21 cellular contexts compared by ENCODE assay signal in genomic region chr14:68253381-68253780, GRCh38.
DNase-seq lines count a peak whose midpoint lies in the region; ATAC-seq, FAIRE-seq and TF ChIP-seq lines count a peak whose summit lies in the region.
"Had no signal": no experiment of that assay in that cellular context is flagged by ENCODE, and none has a peak within 500 bp of the region (broad histone marks: within the 10 kb centered on the region; RNA-seq: fewer than 3 reads in every experiment).

No MANE protein-coding gene starts in this region.

- H3K9me3 Mint-ChIP-seq in activated B cell treated with CpG ODN at 0.5 μM for 24 hours (no peaks in the 10 kb centered on the region), mesothelial cell of epicardium (no peaks in the 10 kb centered on the region)
- H3K9me3 Mint-ChIP-seq in stimulated activated memory B cell treated with anti-CD40 and anti-IgM and Interleukin-4, amounts not matched to agents 10 μg/mL and 1 μg/mL and 100 μg/mL, for 72 hours, result no peaks in the 10 kb centered on the region
- H3K9me3 Mint-ChIP-seq: CD4-positive, alpha-beta T cell; HFFc6 had no signal

- peak; percentile 73 for FAIRE-seq in GM19239 (lab: Jason Lieb, UNC)
- FAIRE-seq: HepG2 had no signal

- H3K36me3 Mint-ChIP-seq in activated B cell treated with CpG ODN at 0.5 μM for 24 hours (ENCODE audit: low read depth) (peaks cover 3% of the 10 kb centered on the region), mesothelial cell of epicardium (no peaks in the 10 kb centered on the region)
- peaks cover 15% of the 10 kb centered on the region for H3K36me3 Mint-ChIP-seq in stimulated activated memory B cell treated with anti-CD40 and anti-IgM and Interleukin-4, amounts not matched to agents 10 μg/mL and 1 μg/mL and 100 μg/mL, for 72 hours

- peak overlapping the region; percentile 90 for H3K27ac Mint-ChIP-seq in activated B cell treated with CpG ODN at 0.5 μM for 24 hours
- H3K27ac Mint-ChIP-seq in mesothelial cell of epicardium, result peak overlapping the region; percentile 97
- H3K27ac Mint-ChIP-seq in stimulated activated memory B cell treated with anti-CD40 and anti-IgM and Interleukin-4, amounts not matched to agents 10 μg/mL and 1 μg/mL and 100 μg/mL, for 72 hours, result peak overlapping the region; percentile 93

- H3K27me3 Mint-ChIP-seq in activated B cell treated with CpG ODN at 0.5 μM for 24 hours, result no peaks in the 10 kb centered on the region
- H3K27me3 Mint-ChIP-seq in mesothelial cell of epicardium (ENCODE audit: low read depth), result no peaks in the 10 kb centered on the region
- no peaks in the 10 kb centered on the region for H3K27me3 Mint-ChIP-seq in stimulated activated memory B cell treated with anti-CD40 and anti-IgM and Interleukin-4, amounts not matched to agents 10 μg/mL and 1 μg/mL and 100 μg/mL, for 72 hours
- H3K27me3 Mint-ChIP-seq: CD4-positive, alpha-beta T cell had no signal

- DNase-seq in GM19239 (ENCODE audit: insufficient read length, low spot score) (no peak), activated B cell treated with CpG ODN at 0.5 μM for 24 hours (no peak), mesothelial cell of epicardium (ENCODE audit: low spot score in 2 of 2, unreplicated experiment in 2 of 2) (no peak), posterior cingulate gyrus (no peak), DMS79 (lab: John Stamatoyannopoulos, UW) (no peak)
- no peak for DNase-seq in stimulated activated CD4-positive, alpha-beta T cell treated with anti-CD3 and anti-CD28 coated beads, Interleukin-4, amount 100 ng/mL, for 24 hours
- DNase-seq in activated CD8-positive, alpha-beta memory T cell treated with anti-CD3 and anti-CD28 coated beads, Interleukin-2, amount 50 U/mL, for 48 hours, result no peak
- DNase-seq: ACHN; Calu3; CD4-positive, alpha-beta T cell; GDM1; GOT3; HFFc6; MM.1S; NCI-H1105; NCI-H187 treated with DMSO at 0.1 percent for 48 hours; NCI-H2171 treated with DMSO at 0.1 percent for 48 hours; NCI-H510A; NCI-H82 had no signal

- CTCF ChIA-PET in activated B cell treated with CpG ODN at 0.5 μM for 24 hours (lab: Charles Lee), result interaction anchor here (0.7 to 9.4 kb wide), 3 partner anchors 14 to 563 kb away, joined by 3 to 135 read pairs (median 5); no protein-coding TSS in a partner anchor

- no peak for TF ChIP-seq CTCF in activated B cell treated with CpG ODN at 0.5 μM for 24 hours (IDR thresholded peaks at IDR 0.05)
- no peak for TF ChIP-seq CTCF in mesothelial cell of epicardium (IDR thresholded peaks at IDR 0.05; ENCODE audit: unreplicated experiment)

- intact Hi-C loops in activated B cell treated with CpG ODN at 0.5 μM for 24 hours (cut with micrococcal nuclease) (no loop called here), posterior cingulate gyrus (cut with DNase I) (loop anchor here (10.0 kb wide), 1 partner anchor 151 kb away; no protein-coding TSS in a partner anchor)

- POLR2A ChIA-PET in activated B cell treated with CpG ODN at 0.5 μM for 24 hours (lab: Charles Lee), result interaction anchor here (1.0 to 13.6 kb wide), 8 partner anchors 14 to 563 kb away, joined by 3 to 522 read pairs (median 58); partner anchors contain the start of gene ZFP36L1

- H3K4me3 Mint-ChIP-seq in activated B cell treated with CpG ODN at 0.5 μM for 24 hours (no peak overlapping the region), mesothelial cell of epicardium (no peak overlapping the region)
- no peak overlapping the region for H3K4me3 Mint-ChIP-seq in stimulated activated memory B cell treated with anti-CD40 and anti-IgM and Interleukin-4, amounts not matched to agents 10 μg/mL and 1 μg/mL and 100 μg/mL, for 72 hours
- H3K4me3 Mint-ChIP-seq: CD4-positive, alpha-beta T cell; HFFc6 had no signal

- peaks cover 82% of the 10 kb centered on the region for H3K4me1 Mint-ChIP-seq in activated B cell treated with CpG ODN at 0.5 μM for 24 hours
- H3K4me1 Mint-ChIP-seq in mesothelial cell of epicardium, result peaks cover 84% of the 10 kb centered on the region
- H3K4me1 Mint-ChIP-seq in stimulated activated memory B cell treated with anti-CD40 and anti-IgM and Interleukin-4, amounts not matched to agents 10 μg/mL and 1 μg/mL and 100 μg/mL, for 72 hours, result peaks cover 75% of the 10 kb centered on the region

- no peak for ATAC-seq in activated B cell treated with CpG ODN at 0.5 μM for 24 hours (ENCODE audit: low read depth)
- no peak for ATAC-seq in stimulated activated memory B cell treated with anti-CD40 and anti-IgM and Interleukin-4, amounts not matched to agents 10 μg/mL and 1 μg/mL and 100 μg/mL, for 72 hours
- ATAC-seq: HepG2 had no signal
